In the genomic region with DNA sequence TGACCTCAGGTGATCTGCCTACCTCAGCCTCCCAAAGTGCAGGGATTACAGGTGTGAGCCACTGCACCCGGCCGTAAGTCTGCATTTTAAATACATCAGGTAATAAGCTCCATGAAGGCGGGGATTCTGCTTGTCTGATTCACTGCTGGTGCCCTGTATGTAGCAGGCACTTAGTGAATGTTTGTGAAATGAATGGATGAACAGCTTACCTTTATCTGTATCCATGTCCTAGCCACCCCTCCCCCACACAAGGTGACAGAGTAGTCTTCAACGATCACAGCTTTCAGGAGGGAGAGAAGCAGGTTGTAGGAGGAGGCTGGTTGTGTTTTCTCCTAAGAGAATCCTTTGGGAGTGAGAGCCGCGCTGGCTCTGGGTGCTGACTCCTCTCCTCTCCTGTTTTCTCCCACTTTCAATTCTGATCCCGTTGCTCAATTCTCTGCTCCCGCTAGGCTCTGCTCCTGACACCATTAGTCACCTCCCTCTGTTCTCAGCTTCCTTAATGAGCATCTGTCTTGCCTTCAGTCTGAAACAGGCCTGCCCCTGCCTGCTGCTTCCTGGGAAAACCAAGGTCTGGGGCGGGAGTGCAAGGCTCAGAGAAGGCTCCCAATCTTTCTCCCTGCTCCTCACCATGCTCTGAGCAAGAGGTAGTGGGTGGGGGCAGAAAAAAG, we compare ENCODE assay signal across 1 cellular context.
TF ChIP-seq lines count a peak whose summit lies in the region.

No MANE protein-coding gene starts in this region.

TF ChIP-seq in GM23338, 12 proteins besides CTCF, POLR2A, EP300 and RAD21 (continued from another document):
- TF ChIP-seq, protein P1, sequence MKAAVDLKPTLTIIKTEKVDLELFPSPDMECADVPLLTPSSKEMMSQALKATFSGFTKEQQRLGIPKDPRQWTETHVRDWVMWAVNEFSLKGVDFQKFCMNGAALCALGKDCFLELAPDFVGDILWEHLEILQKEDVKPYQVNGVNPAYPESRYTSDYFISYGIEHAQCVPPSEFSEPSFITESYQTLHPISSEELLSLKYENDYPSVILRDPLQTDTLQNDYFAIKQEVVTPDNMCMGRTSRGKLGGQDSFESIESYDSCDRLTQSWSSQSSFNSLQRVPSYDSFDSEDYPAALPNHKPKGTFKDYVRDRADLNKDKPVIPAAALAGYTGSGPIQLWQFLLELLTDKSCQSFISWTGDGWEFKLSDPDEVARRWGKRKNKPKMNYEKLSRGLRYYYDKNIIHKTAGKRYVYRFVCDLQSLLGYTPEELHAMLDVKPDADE (IDR thresholded peaks at IDR 0.05): no peak
- TF ChIP-seq NANOG (IDR thresholded peaks at IDR 0.05; ENCODE audit: borderline replicate concordance): no peak
- no peak for TF ChIP-seq POLR2AphosphoS5 (IDR thresholded peaks at IDR 0.05; ENCODE audit: low read depth)
- no peak for TF ChIP-seq CREB1 (CRISPR knock-in tag; IDR thresholded peaks at IDR 0.05; ENCODE audit: low read depth)
- TF ChIP-seq ZNF114 (CRISPR knock-in tag; IDR thresholded peaks at IDR 0.05): no peak
- TF ChIP-seq EZH2phosphoT487 (IDR thresholded peaks at IDR 0.05; ENCODE audit: unreplicated experiment): no peak
- TF ChIP-seq STAT1 (IDR thresholded peaks at IDR 0.05; ENCODE audit: unreplicated experiment): no peak
- TF ChIP-seq, protein P2, sequence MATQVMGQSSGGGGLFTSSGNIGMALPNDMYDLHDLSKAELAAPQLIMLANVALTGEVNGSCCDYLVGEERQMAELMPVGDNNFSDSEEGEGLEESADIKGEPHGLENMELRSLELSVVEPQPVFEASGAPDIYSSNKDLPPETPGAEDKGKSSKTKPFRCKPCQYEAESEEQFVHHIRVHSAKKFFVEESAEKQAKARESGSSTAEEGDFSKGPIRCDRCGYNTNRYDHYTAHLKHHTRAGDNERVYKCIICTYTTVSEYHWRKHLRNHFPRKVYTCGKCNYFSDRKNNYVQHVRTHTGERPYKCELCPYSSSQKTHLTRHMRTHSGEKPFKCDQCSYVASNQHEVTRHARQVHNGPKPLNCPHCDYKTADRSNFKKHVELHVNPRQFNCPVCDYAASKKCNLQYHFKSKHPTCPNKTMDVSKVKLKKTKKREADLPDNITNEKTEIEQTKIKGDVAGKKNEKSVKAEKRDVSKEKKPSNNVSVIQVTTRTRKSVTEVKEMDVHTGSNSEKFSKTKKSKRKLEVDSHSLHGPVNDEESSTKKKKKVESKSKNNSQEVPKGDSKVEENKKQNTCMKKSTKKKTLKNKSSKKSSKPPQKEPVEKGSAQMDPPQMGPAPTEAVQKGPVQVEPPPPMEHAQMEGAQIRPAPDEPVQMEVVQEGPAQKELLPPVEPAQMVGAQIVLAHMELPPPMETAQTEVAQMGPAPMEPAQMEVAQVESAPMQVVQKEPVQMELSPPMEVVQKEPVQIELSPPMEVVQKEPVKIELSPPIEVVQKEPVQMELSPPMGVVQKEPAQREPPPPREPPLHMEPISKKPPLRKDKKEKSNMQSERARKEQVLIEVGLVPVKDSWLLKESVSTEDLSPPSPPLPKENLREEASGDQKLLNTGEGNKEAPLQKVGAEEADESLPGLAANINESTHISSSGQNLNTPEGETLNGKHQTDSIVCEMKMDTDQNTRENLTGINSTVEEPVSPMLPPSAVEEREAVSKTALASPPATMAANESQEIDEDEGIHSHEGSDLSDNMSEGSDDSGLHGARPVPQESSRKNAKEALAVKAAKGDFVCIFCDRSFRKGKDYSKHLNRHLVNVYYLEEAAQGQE (IDR thresholded peaks at IDR 0.05; ENCODE audit: unreplicated experiment): no peak
- TF ChIP-seq EZH2 (IDR thresholded peaks at IDR 0.05; ENCODE audit: low read depth, unreplicated experiment): no peak
- TF ChIP-seq JUNB (IDR thresholded peaks at IDR 0.05; ENCODE audit: unreplicated experiment): no peak
